Comparison of ENCODE assay signal across 17 cellular contexts in the genomic region with DNA sequence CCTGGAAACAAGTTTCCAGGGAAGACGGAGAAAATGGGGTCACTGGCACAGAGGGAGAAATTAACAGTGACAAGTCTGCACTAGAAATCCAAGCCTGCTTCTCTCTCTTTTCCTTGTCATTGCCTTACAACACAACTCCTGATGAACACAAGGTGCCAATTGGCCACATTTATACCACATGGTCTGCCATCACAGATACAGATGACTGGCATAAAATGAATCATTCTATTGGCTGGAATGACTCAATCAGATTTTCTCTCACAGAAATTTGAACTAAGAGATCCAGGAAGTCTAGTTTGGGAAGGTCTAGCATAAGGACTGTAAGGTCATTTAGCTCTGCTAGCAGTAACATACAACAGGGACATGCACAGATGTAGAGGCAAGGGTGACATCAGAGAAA.
DNase-seq lines count a peak whose midpoint lies in the region; TF ChIP-seq lines count a peak whose summit lies in the region.
"Had no signal": no experiment of that assay in that cellular context is flagged by ENCODE, and none has a peak within 500 bp of the region (broad histone marks: within the 10 kb centered on the region; RNA-seq: fewer than 3 reads in every experiment).

No MANE protein-coding gene starts in this region.

- no peaks in the 10 kb centered on the region for H3K27me3 ChIP-seq in mammary epithelial cell (ENCODE audit: insufficient read depth, low read length)

- no peak overlapping the region for H3K27ac ChIP-seq in mammary epithelial cell (ENCODE audit: insufficient read depth, low read depth, low read length)

- H3K9me3 Mint-ChIP-seq in MCF 10A (ENCODE audit: unreplicated experiment): no peaks in the 10 kb centered on the region

- H3K36me3 ChIP-seq in mammary epithelial cell (ENCODE audit: insufficient read depth, low read length): no peaks in the 10 kb centered on the region
- H3K36me3 ChIP-seq: BE2C had no signal

- BruUV-seq in mammary epithelial cell (replicated peaks; lab: Mats Ljungman, UMichigan): no TSS peak
- no TSS peak for BruUV-seq in MCF 10A (replicated peaks; lab: Mats Ljungman, UMichigan)

- no peaks in the 10 kb centered on the region for H3K4me1 Mint-ChIP-seq in MCF 10A (ENCODE audit: insufficient read depth, unreplicated experiment)
- H3K4me1 Mint-ChIP-seq: CD4-positive, CD25-positive, alpha-beta regulatory T cell; CD8-positive, alpha-beta memory T cell; GM23338 had no signal

- TF ChIP-seq CTCF in mammary epithelial cell (conservative IDR thresholded peaks at IDR 0.05 in 1 of 2, IDR thresholded peaks at IDR 0.05 in 1 of 2; ENCODE audit: extremely low read depth in 1 of 2, insufficient read depth in 1 of 2, low read depth in 1 of 2, low read length in 2 of 2) (no peak), MCF 10A (IDR thresholded peaks at IDR 0.05; ENCODE audit: unreplicated experiment) (no peak), epithelial cell of esophagus (IDR thresholded peaks at IDR 0.05; ENCODE audit: insufficient read depth, low read depth, low read length, missing control alignments) (no peak)

- no peak overlapping the region for H2AFZ ChIP-seq in mammary epithelial cell (ENCODE audit: low read depth, low read length)
- H2AFZ ChIP-seq: GM23338 had no signal

- in situ Hi-C loops in mammary epithelial cell (cut with MboI; ENCODE audit: low sequenced_read_pairs in 2 of 2): no loop called here

- WGBS in mammary epithelial cell (ENCODE audit: low coverage, missing lambda C conversion rate): 89% methylated on average over 1 of the region's 1 CpG

- no peaks in the 10 kb centered on the region for H3K4me1 ChIP-seq in mammary epithelial cell (ENCODE audit: insufficient read depth, low read length)
- H3K4me1 ChIP-seq: BE2C had no signal

- no peak overlapping the region for H3K27ac Mint-ChIP-seq in MCF 10A (ENCODE audit: low read depth, unreplicated experiment)
- H3K27ac Mint-ChIP-seq: CD4-positive, CD25-positive, alpha-beta regulatory T cell; CD8-positive, alpha-beta memory T cell; GM23338 had no signal

- H3K4me3 Mint-ChIP-seq in MCF 10A (ENCODE audit: unreplicated experiment): no peak overlapping the region
- H3K4me3 Mint-ChIP-seq: CD4-positive, CD25-positive, alpha-beta regulatory T cell; CD8-positive, alpha-beta memory T cell; GM23338 had no signal

- intact Hi-C loops in mammary epithelial cell (cut with micrococcal nuclease) (no loop called here), MCF 10A (cut with micrococcal nuclease) (no loop called here)

- no peak overlapping the region for H3K9ac ChIP-seq in mammary epithelial cell (ENCODE audit: insufficient read depth, low read length)

- H3K36me3 Mint-ChIP-seq in MCF 10A (ENCODE audit: insufficient read depth, unreplicated experiment): no peaks in the 10 kb centered on the region
- H3K36me3 Mint-ChIP-seq: CD4-positive, CD25-positive, alpha-beta regulatory T cell; CD8-positive, alpha-beta memory T cell had no signal

- POLR2A ChIA-PET in MCF 10A (lab: Yijun Ruan, JAX): interaction anchor here (0.7 kb wide), 1 partner anchor 280 kb away, joined by 3 read pairs; no protein-coding TSS in a partner anchor

- no peaks in the 10 kb centered on the region for H3K9me3 ChIP-seq in mammary epithelial cell (replicated peaks; ENCODE audit: insufficient read depth, low read length)
- H3K9me3 ChIP-seq: BE2C had no signal

- dilution Hi-C loops in mammary epithelial cell (cut with HindIII; ENCODE audit: low sequenced_read_pairs): no loop called here

- no peak overlapping the region for H3K4me3 ChIP-seq in mammary epithelial cell (replicated peaks in 1 of 3; ENCODE audit: insufficient read depth in 1 of 3, low read depth in 2 of 3, low read length in 3 of 3)
- no peak overlapping the region for H3K4me3 ChIP-seq in epithelial cell of esophagus (ENCODE audit: low read length)
- H3K4me3 ChIP-seq: GM23338 had no signal

- H3K4me2 ChIP-seq in mammary epithelial cell (ENCODE audit: insufficient read depth, low read depth, low read length): no peak overlapping the region
- H3K4me2 ChIP-seq: GM23338 had no signal

- CTCF ChIA-PET in mammary epithelial cell (lab: Charles Lee; ENCODE audit: low non-redundant PET): no interaction called here
- CTCF ChIA-PET in MCF 10A (lab: Yijun Ruan, JAX): interaction anchor here (0.5 kb wide), 2 partner anchors 51 to 590 kb away, joined by 3 to 4 read pairs; no protein-coding TSS in a partner anchor

- no peaks in the 10 kb centered on the region for H3K79me2 ChIP-seq in mammary epithelial cell (ENCODE audit: insufficient read depth, low read length)

- peaks cover 46% of the 10 kb centered on the region for H3K27me3 Mint-ChIP-seq in MCF 10A (ENCODE audit: insufficient read depth, unreplicated experiment)
- H3K27me3 Mint-ChIP-seq: CD4-positive, CD25-positive, alpha-beta regulatory T cell had no signal

- no peaks in the 10 kb centered on the region for H4K20me1 ChIP-seq in mammary epithelial cell (ENCODE audit: insufficient read depth, low read length)

- DNase-seq in mammary epithelial cell (peak; percentile 5), MCF 10A (ENCODE audit: unreplicated experiment) (no peak), M059J (ENCODE audit: low read depth) (peak; percentile 2), epithelial cell of esophagus (ENCODE audit: low read depth) (peak; percentile 11), NCI-H2029 (lab: John Stamatoyannopoulos, UW) (no peak), NOMO-1 treated with DMSO at 0.1 percent for 48 hours (lab: John Stamatoyannopoulos, UW; ENCODE audit: unreplicated experiment) (no peak)
- DNase-seq: ACHN; BE2C; C1 segment of cervical spinal cord; CD4-positive, CD25-positive, alpha-beta regulatory T cell; CD8-positive, alpha-beta memory T cell; COR-L47; DMS153; DMS79; GDM1; HCEC 1CT had no signal

Comparison
In these comparisons a context has a peak if more than half of its experiments do, and no peak if none do; other contexts are left out.
1. DNase-seq: peak in mammary epithelial cell (single experiment), M059J (single experiment) and epithelial cell of esophagus (single experiment); none in MCF 10A (single experiment), NCI-H2029 (single experiment) and NOMO-1 treated with DMSO at 0.1 percent for 48 hours (single experiment).